ENCODE assay signal across 8 cellular contexts in genomic region chr12:569803-570236, GRCh38.
DNase-seq lines count a peak whose midpoint lies in the region; ATAC-seq and TF ChIP-seq lines count a peak whose summit lies in the region.

No MANE protein-coding gene starts in this region.

- H3K27ac Mint-ChIP-seq in CD8-positive, alpha-beta memory T cell, result peak overlapping the region in 7 of 8 donors; percentile 57 to 86 (median 63)

- peak overlapping the region; percentile 65 for H3K4me3 ChIP-seq in CD8-positive, alpha-beta memory T cell (ENCODE audit: low read length)
- H3K4me3 ChIP-seq in WI38 (ENCODE audit: low read depth, low read length), result peak overlapping the region; percentile 69
- peak overlapping the region; percentile 55 to 75 (median 71) for H3K4me3 ChIP-seq in breast epithelium
- H3K4me3 ChIP-seq in skin epidermis, result peak overlapping the region; percentile 27 to 59 (median 48)

- H3K4me3 Mint-ChIP-seq in CD8-positive, alpha-beta memory T cell, result peak overlapping the region; percentile 80 to 90 (median 82)

- no peaks in the 10 kb centered on the region for H3K9me3 ChIP-seq in CD8-positive, alpha-beta memory T cell (ENCODE audit: low read length)
- H3K9me3 ChIP-seq in breast epithelium, result no peaks in the 10 kb centered on the region

- no peaks in the 10 kb centered on the region for H3K36me3 Mint-ChIP-seq in CD8-positive, alpha-beta memory T cell

- TF ChIP-seq CTCF in WI38 (IDR thresholded peaks at IDR 0.05; ENCODE audit: low read depth, low read length), result peak; percentile 78
- peak; percentile 68 to 93 (median 90) for TF ChIP-seq CTCF in breast epithelium (IDR thresholded peaks at IDR 0.05)

- peak overlapping the region; percentile 16 for H3K27ac ChIP-seq in CD8-positive, alpha-beta memory T cell (ENCODE audit: low read depth, low read length)
- peak overlapping the region; percentile 91 to 97 for H3K27ac ChIP-seq in breast epithelium
- peak overlapping the region; percentile 35 to 95 (median 87) for H3K27ac ChIP-seq in skin epidermis

- CTCF ChIA-PET in CD8-positive, alpha-beta memory T cell (lab: Charles Lee), result interaction anchor here (0.6 to 3.4 kb wide), 19 partner anchors 11 to 1033 kb away, joined by 3 to 25 read pairs (median 4); partner anchors contain the start of genes RAD52 and WNK1

- H3K27me3 ChIP-seq in CD8-positive, alpha-beta memory T cell (ENCODE audit: insufficient read depth, low read length, poor library complexity, severe bottlenecking), result no peaks in the 10 kb centered on the region
- no peaks in the 10 kb centered on the region for H3K27me3 ChIP-seq in breast epithelium

- H3K9me3 Mint-ChIP-seq in CD8-positive, alpha-beta memory T cell, result no peaks in the 10 kb centered on the region

- H3K27me3 Mint-ChIP-seq in CD8-positive, alpha-beta memory T cell, result no peaks in the 10 kb centered on the region

- POLR2A ChIA-PET in CD8-positive, alpha-beta memory T cell (lab: Charles Lee), result interaction anchor here (0.6 to 1.1 kb wide), 3 partner anchors 9 to 181 kb away, joined by 3 to 5 read pairs (median 3); no protein-coding TSS in a partner anchor

- DNase-seq in CD8-positive, alpha-beta memory T cell, result peak; percentile 77 to 87 (median 85)
- DNase-seq in H4 (ENCODE audit: low spot score), result peak; percentile 81
- peak; percentile 68 to 81 for DNase-seq in NCI-H1930 (lab: John Stamatoyannopoulos, UW)
- DNase-seq in breast epithelium (ENCODE audit: low spot score in 2 of 2), result peak; percentile 77 to 89
- peak; percentile 95 for DNase-seq in iPS-NIHi7 (ENCODE audit: extremely low spot score)

- peaks cover 43 to 49% (median 47%) of the 10 kb centered on the region in 3 donors for H3K4me1 Mint-ChIP-seq in CD8-positive, alpha-beta memory T cell

- no peak for ATAC-seq in GM19035 (IDR thresholded peaks at IDR 0.05; ENCODE audit: unreplicated experiment)

- H3K36me3 ChIP-seq in CD8-positive, alpha-beta memory T cell (ENCODE audit: insufficient read depth, low read length), result no peaks in the 10 kb centered on the region
- no peaks in the 10 kb centered on the region for H3K36me3 ChIP-seq in breast epithelium

- intact Hi-C loops in breast epithelium (cut with DNase I; ENCODE audit: low total_unique reads), result loop anchor here (5.0 to 10.0 kb wide), 2 partner anchors 185 to 242 kb away; partner anchors contain the start of gene WNK1

- peaks cover 41% of the 10 kb centered on the region for H3K4me1 ChIP-seq in CD8-positive, alpha-beta memory T cell (ENCODE audit: insufficient read depth, low read length)
- peaks cover 5 to 6% of the 10 kb centered on the region in 2 donors for H3K4me1 ChIP-seq in breast epithelium

- no peak for TF ChIP-seq POLR2A in breast epithelium (IDR thresholded peaks at IDR 0.05)

Comparison
In these comparisons a context has a peak if more than half of its experiments do, and no peak if none do; other contexts are left out.
1. H3K27ac ChIP-seq: peak in every context shown above with its lines; median percentile 94 in breast epithelium; 87 in skin epidermis; 16 in CD8-positive, alpha-beta memory T cell.